ENCODE assay signal across 28 cellular contexts in the genomic region with DNA sequence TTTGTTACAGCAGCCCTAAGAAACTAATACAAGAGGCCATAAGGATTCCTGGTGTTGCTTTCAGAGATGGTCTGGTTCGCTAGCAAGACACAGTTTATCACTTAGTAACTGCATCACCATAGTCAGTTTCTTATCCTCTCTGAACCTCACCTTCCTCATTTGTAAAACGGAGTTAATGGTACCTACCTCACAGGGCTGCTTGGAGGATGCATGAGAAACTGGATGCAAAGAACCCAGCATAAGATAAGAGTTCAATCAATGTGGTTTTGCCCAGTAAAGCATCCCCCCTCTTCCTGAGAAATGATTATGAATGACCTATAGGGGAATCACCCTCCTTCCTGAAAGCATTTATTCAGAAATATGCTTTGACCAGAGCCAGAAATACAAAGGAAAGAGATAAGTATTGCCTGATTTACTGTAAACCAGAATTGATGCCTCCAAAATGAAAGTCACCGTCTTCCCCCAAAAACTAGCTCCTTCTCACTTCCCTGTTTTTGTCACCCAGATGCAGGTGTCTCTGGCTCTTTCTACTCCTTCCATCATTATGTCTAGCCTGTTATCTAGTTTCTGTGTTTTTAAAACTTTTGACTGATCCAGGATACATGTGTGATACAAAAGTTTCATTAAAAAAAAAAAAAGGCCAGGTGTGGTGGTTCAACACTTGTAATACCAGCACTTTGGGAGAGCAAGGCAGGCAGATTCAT. TPM values are rescaled to one million over a fixed set of nuclear protein-coding genes. Genes with fewer than 3 reads are reported as not detected.
DNase-seq lines count a peak whose midpoint lies in the region; TF ChIP-seq lines count a peak whose summit lies in the region.
"Had no signal": no experiment of that assay in that cellular context is flagged by ENCODE, and none has a peak within 500 bp of the region (broad histone marks: within the 10 kb centered on the region; RNA-seq: fewer than 3 reads in every experiment).

No MANE protein-coding gene starts in this region.

- peaks cover 27 to 34% (median 33%) of the 10 kb centered on the region in 3 donors for H3K4me1 Mint-ChIP-seq in CD8-positive, alpha-beta memory T cell
- H3K4me1 Mint-ChIP-seq in activated T-helper 1 cell treated with anti-CD3 and anti-CD28 coated beads, Interleukin-12 subunit alpha, Interleukin-12 subunit beta, Interleukin-2, Interleukin-4 antibody, amounts not matched to agents 30 ng/mL and 10 ng/mL and 1 ng/mL, durations not matched to agents 14 hours and 24 hours and 36 hours (ENCODE audit: low read depth), result peaks cover 25% of the 10 kb centered on the region
- H3K4me1 Mint-ChIP-seq in neural progenitor cell, result peaks cover 13% of the 10 kb centered on the region

- H3K27me3 Mint-ChIP-seq in CD8-positive, alpha-beta memory T cell, result no peaks in the 10 kb centered on the region
- no peaks in the 10 kb centered on the region for H3K27me3 Mint-ChIP-seq in activated T-helper 1 cell treated with anti-CD3 and anti-CD28 coated beads, Interleukin-12 subunit alpha, Interleukin-12 subunit beta, Interleukin-2, Interleukin-4 antibody, amounts not matched to agents 30 ng/mL and 10 ng/mL and 1 ng/mL, durations not matched to agents 14 hours and 24 hours and 36 hours (ENCODE audit: insufficient read depth)
- peaks cover 3% of the 10 kb centered on the region for H3K27me3 Mint-ChIP-seq in neural progenitor cell (ENCODE audit: insufficient read depth, low read depth)
- H3K27me3 Mint-ChIP-seq: naive B cell had no signal

- POLR2A ChIA-PET in CD8-positive, alpha-beta memory T cell (lab: Charles Lee), result no interaction called here

- 74 to 85% methylated on average over 3 of the region's 3 CpGs for WGBS in esophagus squamous epithelium, 2 donors

- H3K9ac ChIP-seq in neural progenitor cell, result no peak overlapping the region

- peaks cover 0 to 16% (median 2%) of the 10 kb centered on the region in 3 donors for H3K36me3 Mint-ChIP-seq in CD8-positive, alpha-beta memory T cell
- H3K36me3 Mint-ChIP-seq in activated T-helper 1 cell treated with anti-CD3 and anti-CD28 coated beads, Interleukin-12 subunit alpha, Interleukin-12 subunit beta, Interleukin-2, Interleukin-4 antibody, amounts not matched to agents 30 ng/mL and 10 ng/mL and 1 ng/mL, durations not matched to agents 14 hours and 24 hours and 36 hours (ENCODE audit: low read depth), result peaks cover 5% of the 10 kb centered on the region
- peaks cover 2% of the 10 kb centered on the region for H3K36me3 Mint-ChIP-seq in neural progenitor cell

- H3K36me3 ChIP-seq in CD8-positive, alpha-beta memory T cell (ENCODE audit: insufficient read depth, low read length), result no peaks in the 10 kb centered on the region
- H3K36me3 ChIP-seq in neural progenitor cell, result no peaks in the 10 kb centered on the region
- peaks cover 0 to 5% (median 0%) of the 10 kb centered on the region in 3 donors for H3K36me3 ChIP-seq in esophagus squamous epithelium
- H3K36me3 ChIP-seq: adrenal gland had no signal

- no peak for DNase-seq in CD8-positive, alpha-beta memory T cell
- peak; percentile 33 for DNase-seq in GM10266 (ENCODE audit: extremely low spot score)
- no peak for DNase-seq in activated T-helper 1 cell treated with anti-CD3 and anti-CD28 coated beads, Interleukin-12 subunit alpha, Interleukin-12 subunit beta, Interleukin-2, Interleukin-4 antibody, amounts not matched to agents 30 ng/mL and 10 ng/mL and 1 ng/mL, durations not matched to agents 14 hours and 24 hours and 36 hours (ENCODE audit: low spot score)
- DNase-seq in neural progenitor cell (ENCODE audit: low spot score), result no peak
- no peak for DNase-seq in esophagus squamous epithelium (lab: John Stamatoyannopoulos, UW)
- no peak for DNase-seq in activated CD4-positive, alpha-beta T cell treated with anti-CD3 and anti-CD28 coated beads, Interleukin-2, amount 50 U/mL, for 48 hours
- DNase-seq in NCI-H128 (lab: John Stamatoyannopoulos, UW; ENCODE audit: unreplicated experiment), result no peak
- DNase-seq: activated CD4-positive, alpha-beta T cell treated with anti-CD3 and anti-CD28 coated beads for 4 hours; activated naive CD4-positive, alpha-beta T cell treated with Interleukin-2 at 50 U/mL for 16 hours; activated T-cell treated with anti-CD3 and anti-CD28 coated beads, Interleukin-2, amount 50 U/mL, for 1 hour; Calu3; cerebellar nuclear complex; DMS79; foreskin keratinocyte; GF-D8; H7; KG1; midbrain; naive B cell; NCI-H1417; NCI-H2081; NCI-H345; stimulated activated CD4-positive, alpha-beta T cell treated with anti-CD3 and anti-CD28 coated beads, Interleukin-4, amount 100 ng/mL, for 24 hours; substantia nigra had no signal

- H4K20me1 ChIP-seq in neural progenitor cell (ENCODE audit: low read depth), result no peaks in the 10 kb centered on the region

- peaks cover 10% of the 10 kb centered on the region for H3F3A ChIP-seq in neural progenitor cell (ENCODE audit: low read depth)

- H3K79me2 ChIP-seq in neural progenitor cell (ENCODE audit: low read depth), result peaks cover 27% of the 10 kb centered on the region

- no peaks in the 10 kb centered on the region for H3K27me3 ChIP-seq in CD8-positive, alpha-beta memory T cell (ENCODE audit: insufficient read depth, low read length, poor library complexity, severe bottlenecking)
- H3K27me3 ChIP-seq in neural progenitor cell, result no peaks in the 10 kb centered on the region
- H3K27me3 ChIP-seq in esophagus squamous epithelium, result no peaks in the 10 kb centered on the region
- H3K27me3 ChIP-seq: adrenal gland, foreskin keratinocyte had no signal

- TF ChIP-seq CTCF in GM10266 (IDR thresholded peaks at IDR 0.05; ENCODE audit: control insufficient read depth, insufficient read depth, low read depth, missing control alignments) (no peak), neural progenitor cell (IDR thresholded peaks at IDR 0.05) (no peak), esophagus squamous epithelium (IDR thresholded peaks at IDR 0.05) (no peak)

- TF ChIP-seq POLR2A in esophagus squamous epithelium (IDR thresholded peaks at IDR 0.05), result no peak

- intact Hi-C loops in activated T-helper 1 cell treated with anti-CD3 and anti-CD28 coated beads, Interleukin-12 subunit alpha, Interleukin-12 subunit beta, Interleukin-2, Interleukin-4 antibody, amounts not matched to agents 30 ng/mL and 10 ng/mL and 1 ng/mL, durations not matched to agents 14 hours and 24 hours and 36 hours (cut with micrococcal nuclease), result no loop called here
- intact Hi-C loops in esophagus squamous epithelium (cut with DNase I), result no loop called here

- no peaks in the 10 kb centered on the region for H3K9me3 Mint-ChIP-seq in CD8-positive, alpha-beta memory T cell
- no peaks in the 10 kb centered on the region for H3K9me3 Mint-ChIP-seq in activated T-helper 1 cell treated with anti-CD3 and anti-CD28 coated beads, Interleukin-12 subunit alpha, Interleukin-12 subunit beta, Interleukin-2, Interleukin-4 antibody, amounts not matched to agents 30 ng/mL and 10 ng/mL and 1 ng/mL, durations not matched to agents 14 hours and 24 hours and 36 hours
- H3K9me3 Mint-ChIP-seq in neural progenitor cell, result no peaks in the 10 kb centered on the region
- H3K9me3 Mint-ChIP-seq: naive B cell; T-helper 2 cell treated with Interferon-gamma antibody and Interleukin-4, amounts not matched to agents 5 μg/mL and 100 μg/mL, for 36 hours had no signal

- H3K4me2 ChIP-seq in neural progenitor cell, result no peak overlapping the region

- H3K4me3 Mint-ChIP-seq in CD8-positive, alpha-beta memory T cell, result peak overlapping the region in 5 of 7 donors; percentile 12 to 72 (median 66)
- H3K4me3 Mint-ChIP-seq in activated T-helper 1 cell treated with anti-CD3 and anti-CD28 coated beads, Interleukin-12 subunit alpha, Interleukin-12 subunit beta, Interleukin-2, Interleukin-4 antibody, amounts not matched to agents 30 ng/mL and 10 ng/mL and 1 ng/mL, durations not matched to agents 14 hours and 24 hours and 36 hours, result peak overlapping the region; percentile 57
- H3K4me3 Mint-ChIP-seq in neural progenitor cell, result peak overlapping the region; percentile 7
- H3K4me3 Mint-ChIP-seq: T-helper 2 cell treated with Interferon-gamma antibody and Interleukin-4, amounts not matched to agents 5 μg/mL and 100 μg/mL, for 36 hours had no signal

- no peaks in the 10 kb centered on the region for H3K9me3 ChIP-seq in CD8-positive, alpha-beta memory T cell (ENCODE audit: low read length)
- H3K9me3 ChIP-seq in neural progenitor cell (ENCODE audit: low read depth), result no peaks in the 10 kb centered on the region
- no peaks in the 10 kb centered on the region for H3K9me3 ChIP-seq in esophagus squamous epithelium
- H3K9me3 ChIP-seq: adrenal gland had no signal

- CTCF ChIA-PET in CD8-positive, alpha-beta memory T cell (lab: Charles Lee), result interaction anchor here (0.6 to 0.7 kb wide), 2 partner anchors 1092 to 1623 kb away, joined by 3 read pairs; no protein-coding TSS in a partner anchor

- H3K27ac ChIP-seq in CD8-positive, alpha-beta memory T cell (ENCODE audit: low read depth, low read length), result no peak overlapping the region
- no peak overlapping the region for H3K27ac ChIP-seq in neural progenitor cell
- no peak overlapping the region for H3K27ac ChIP-seq in esophagus squamous epithelium
- H3K27ac ChIP-seq: adrenal gland, C4-2B, foreskin keratinocyte, HL-60 had no signal

- H3K4me1 ChIP-seq in CD8-positive, alpha-beta memory T cell (ENCODE audit: insufficient read depth, low read length), result peaks cover 20% of the 10 kb centered on the region
- H3K4me1 ChIP-seq in neural progenitor cell (peaks cover 8% of the 10 kb centered on the region), esophagus squamous epithelium (peaks cover 15 to 28% (median 17%) of the 10 kb centered on the region in 3 donors)

- peak overlapping the region in 2 of 8 donors; percentile 47 to 55 for H3K27ac Mint-ChIP-seq in CD8-positive, alpha-beta memory T cell
- H3K27ac Mint-ChIP-seq in activated T-helper 1 cell treated with anti-CD3 and anti-CD28 coated beads, Interleukin-12 subunit alpha, Interleukin-12 subunit beta, Interleukin-2, Interleukin-4 antibody, amounts not matched to agents 30 ng/mL and 10 ng/mL and 1 ng/mL, durations not matched to agents 14 hours and 24 hours and 36 hours, result no peak overlapping the region
- H3K27ac Mint-ChIP-seq in neural progenitor cell, result no peak overlapping the region
- H3K27ac Mint-ChIP-seq: T-helper 2 cell treated with Interferon-gamma antibody and Interleukin-4, amounts not matched to agents 5 μg/mL and 100 μg/mL, for 36 hours had no signal

- no peak overlapping the region for H2AFZ ChIP-seq in neural progenitor cell (replicated peaks)

- no peak overlapping the region for H3K4me3 ChIP-seq in CD8-positive, alpha-beta memory T cell (ENCODE audit: low read length)
- H3K4me3 ChIP-seq in neural progenitor cell (no peak overlapping the region), esophagus squamous epithelium (no peak overlapping the region)
- H3K4me3 ChIP-seq: adrenal gland had no signal

RNA-seq across cellular contexts. Expression of a gene that starts 2.8 kb away (rescaled TPM):
- 10 to 100 TPM; 16.0 to 19.7 TPM for total RNA-seq in CD8-positive, alpha-beta memory T cell
- polyA plus RNA-seq in CD8-positive, alpha-beta memory T cell, result 19.3 TPM
- 16.9 and 19.5 TPM in 2 replicates for total RNA-seq in activated T-helper 1 cell treated with anti-CD3 and anti-CD28 coated beads, Interleukin-12 subunit alpha, Interleukin-12 subunit beta, Interleukin-2, Interleukin-4 antibody, amounts not matched to agents 30 ng/mL and 10 ng/mL and 1 ng/mL, durations not matched to agents 14 hours and 24 hours and 36 hours
- total RNA-seq in neural progenitor cell (ENCODE audit: low replicate concordance) (17.4 TPM in 2 replicates), esophagus squamous epithelium (10 to 100 TPM in 2 of 4 donors, 1 to 10 TPM in 2; 3.6 to 17.0 (median 9.2) TPM)

RNA-seq across cellular contexts. Expression of a gene that starts 12.9 kb away (rescaled TPM):
- 1 to 10 TPM; 1.7 to 2.3 TPM for total RNA-seq in CD8-positive, alpha-beta memory T cell
- not detected for polyA plus RNA-seq in CD8-positive, alpha-beta memory T cell
- total RNA-seq in activated T-helper 1 cell treated with anti-CD3 and anti-CD28 coated beads, Interleukin-12 subunit alpha, Interleukin-12 subunit beta, Interleukin-2, Interleukin-4 antibody, amounts not matched to agents 30 ng/mL and 10 ng/mL and 1 ng/mL, durations not matched to agents 14 hours and 24 hours and 36 hours, result 0.75 and 1.1 TPM in 2 replicates
- total RNA-seq in neural progenitor cell (ENCODE audit: low replicate concordance) (0.99 and 1.3 TPM in 2 replicates), esophagus squamous epithelium (10 to 100 TPM in 1 of 4 donors, 1 to 10 TPM in 3; 3.0 to 15.0 (median 9.4) TPM)
- polyA plus RNA-seq: foreskin keratinocyte had no signal

Comparison
In these comparisons a context has a peak if more than half of its experiments do, and no peak if none do; other contexts are left out.
1. H3K4me3 Mint-ChIP-seq: peak in every context shown above with its lines; median percentile 66 in CD8-positive, alpha-beta memory T cell; 57 in activated T-helper 1 cell treated with anti-CD3 and anti-CD28 coated beads, Interleukin-12 subunit alpha, Interleukin-12 subunit beta, Interleukin-2, Interleukin-4 antibody, amounts not matched to agents 30 ng/mL and 10 ng/mL and 1 ng/mL, durations not matched to agents 14 hours and 24 hours and 36 hours; 7 in neural progenitor cell.